ENCODE assay signal across 23 cellular contexts in the genomic region with DNA sequence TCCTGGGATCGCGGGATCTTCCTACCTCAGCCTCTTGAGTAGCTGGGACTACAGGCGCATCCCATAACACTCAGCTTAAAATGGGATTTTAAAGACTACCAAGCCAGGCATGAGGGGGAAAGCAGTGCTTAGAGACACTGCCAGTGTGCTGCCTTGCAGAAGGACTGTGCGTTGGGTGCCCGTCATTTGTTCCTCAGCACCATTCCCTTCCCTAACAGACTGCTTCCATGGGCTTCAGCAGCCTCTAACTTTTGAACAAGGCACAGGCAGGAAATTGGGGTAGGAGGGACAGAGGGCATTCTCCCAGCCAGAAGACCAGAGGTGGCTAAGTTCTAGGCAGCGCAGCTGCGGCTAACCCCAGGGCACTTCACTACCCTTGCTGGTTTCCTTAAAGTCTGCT.
DNase-seq lines count a peak whose midpoint lies in the region; ATAC-seq, FAIRE-seq and TF ChIP-seq lines count a peak whose summit lies in the region.
"Had no signal": no experiment of that assay in that cellular context is flagged by ENCODE, and none has a peak within 500 bp of the region (broad histone marks: within the 10 kb centered on the region; RNA-seq: fewer than 3 reads in every experiment).

No MANE protein-coding gene starts in this region.

- H3K27me3 ChIP-seq in esophagus muscularis mucosa (no peaks in the 10 kb centered on the region), trophoblast cell (ENCODE audit: insufficient read depth, low read length) (no peaks in the 10 kb centered on the region), body of pancreas (no peaks in the 10 kb centered on the region)

- intact Hi-C loops in esophagus muscularis mucosa (cut with DNase I) (no loop called here), body of pancreas (cut with DNase I) (loop anchor here (10.0 kb wide), 1 partner anchor 1296 kb away; no protein-coding TSS in a partner anchor)

- ATAC-seq in stimulated activated naive CD8-positive, alpha-beta T cell treated with anti-CD3 and anti-CD28 coated beads, Interleukin-15, Interleukin-2, amounts not matched to agents 100 U/mL and 50 U/mL, for 24 hours, result no peak
- ATAC-seq in HG03108 (IDR thresholded peaks at IDR 0.05; ENCODE audit: unreplicated experiment) (no peak), body of pancreas (no peak)

- H4K91ac ChIP-seq in trophoblast cell (ENCODE audit: low read depth, low read length), result peak overlapping the region; percentile 4

- TF ChIP-seq POLR2A in esophagus muscularis mucosa (IDR thresholded peaks at IDR 0.05; ENCODE audit: low read depth), result no peak
- no peak for TF ChIP-seq POLR2A in body of pancreas (IDR thresholded peaks at IDR 0.05)

- no peak for TF ChIP-seq EP300 in esophagus muscularis mucosa (IDR thresholded peaks at IDR 0.05)

- H3K4me1 ChIP-seq in esophagus muscularis mucosa (peaks cover 0 to 9% (median 2%) of the 10 kb centered on the region in 4 donors), trophoblast cell (ENCODE audit: control insufficient read depth in 1 of 2, insufficient read depth in 2 of 2, low read length in 2 of 2) (peaks cover 3 to 7% of the 10 kb centered on the region in 2 experiments), body of pancreas (no peaks in the 10 kb centered on the region)
- H3K4me1 ChIP-seq: Caco-2, HAP-1 had no signal

- H3K4ac ChIP-seq in trophoblast cell (ENCODE audit: low read depth, low read length), result no peak overlapping the region

- no peak overlapping the region for H4K12ac ChIP-seq in trophoblast cell (ENCODE audit: low read depth, low read length)

- H3K14ac ChIP-seq in trophoblast cell (ENCODE audit: low read length), result no peak overlapping the region

- H3K36me3 Mint-ChIP-seq in stimulated activated naive CD8-positive, alpha-beta T cell treated with anti-CD3 and anti-CD28 coated beads, Interleukin-15, Interleukin-2, amounts not matched to agents 100 ng/mL and 50 ng/mL, for 24 hours (ENCODE audit: low read depth), result no peaks in the 10 kb centered on the region

- DNase-seq in stimulated activated naive CD8-positive, alpha-beta T cell treated with anti-CD3 and anti-CD28 coated beads, Interleukin-15, Interleukin-2, amounts not matched to agents 100 U/mL and 50 U/mL, for 24 hours, result no peak
- DNase-seq in esophagus muscularis mucosa (ENCODE audit: extremely low spot score) (peak; percentile 62), trophoblast cell (no peak), body of pancreas (no peak), RCC 7860 (ENCODE audit: low spot score) (no peak)
- DNase-seq: Caco-2; CD4-positive, CD25-positive, alpha-beta regulatory T cell; DMS 273 treated with DMSO at 0.1 percent for 48 hours; KG1; NCI-H1092; NCI-H1436 treated with DMSO at 0.1 percent for 48 hours; NCI-H2029; NCI-H2227 treated with DMSO at 0.1 percent for 48 hours; NCI-H510A; PC-9; SHP77 treated with DMSO at 0.1 percent for 48 hours had no signal

- no peak overlapping the region for H2AFZ ChIP-seq in trophoblast cell (ENCODE audit: insufficient read depth, low read length, poor library complexity)
- H2AFZ ChIP-seq: PC-9 had no signal

- no peak overlapping the region for H2BK5ac ChIP-seq in trophoblast cell (ENCODE audit: low read depth, low read length, poor library complexity)

- no peak overlapping the region for H3K9ac ChIP-seq in trophoblast cell (ENCODE audit: low read length)

- H3K27ac Mint-ChIP-seq in stimulated activated naive CD8-positive, alpha-beta T cell treated with anti-CD3 and anti-CD28 coated beads, Interleukin-15, Interleukin-2, amounts not matched to agents 100 ng/mL and 50 ng/mL, for 24 hours, result peak overlapping the region; percentile 16

- no peaks in the 10 kb centered on the region for H3K9me3 Mint-ChIP-seq in stimulated activated naive CD8-positive, alpha-beta T cell treated with anti-CD3 and anti-CD28 coated beads, Interleukin-15, Interleukin-2, amounts not matched to agents 100 ng/mL and 50 ng/mL, for 24 hours
- H3K9me3 Mint-ChIP-seq: CD4-positive, CD25-positive, alpha-beta regulatory T cell had no signal

- no peak overlapping the region for H3K23ac ChIP-seq in trophoblast cell (ENCODE audit: low read length)

- no peaks in the 10 kb centered on the region for H3K36me3 ChIP-seq in esophagus muscularis mucosa
- no peaks in the 10 kb centered on the region for H3K36me3 ChIP-seq in trophoblast cell (ENCODE audit: control insufficient read depth in 1 of 2, insufficient read depth in 2 of 2, low read length in 2 of 2)
- no peaks in the 10 kb centered on the region for H3K36me3 ChIP-seq in body of pancreas (replicated peaks in 1 of 2; ENCODE audit: insufficient read depth in 1 of 2, low read depth in 2 of 2)
- H3K36me3 ChIP-seq: HAP-1 had no signal

- H3K4me3 ChIP-seq in esophagus muscularis mucosa, result no peak overlapping the region
- H3K4me3 ChIP-seq in trophoblast cell (ENCODE audit: low read depth, low read length), result no peak overlapping the region
- H3K4me3 ChIP-seq in body of pancreas, result no peak overlapping the region
- H3K4me3 ChIP-seq: HAP-1, PC-9, SK-N-MC had no signal

- no peak overlapping the region for H3K4me2 ChIP-seq in trophoblast cell (ENCODE audit: low read length)
- H3K4me2 ChIP-seq: PC-9 had no signal

- 96% methylated on average over 7 of the region's 7 CpGs for WGBS in esophagus muscularis mucosa
- WGBS in trophoblast cell (ENCODE audit: extremely low coverage, insufficient coverage, insufficient read length), result no CpG with 5 or more reads among the region's 7 CpGs
- WGBS in body of pancreas, 2 donors, result 88 to 94% methylated on average over 7 of the region's 7 CpGs

- peak overlapping the region; percentile 5 for H2BK120ac ChIP-seq in trophoblast cell (ENCODE audit: insufficient read depth, low read length, poor library complexity)

- no peak overlapping the region for H3K18ac ChIP-seq in trophoblast cell (ENCODE audit: low read length)

- peaks cover 27% of the 10 kb centered on the region for H3K4me1 Mint-ChIP-seq in stimulated activated naive CD8-positive, alpha-beta T cell treated with anti-CD3 and anti-CD28 coated beads, Interleukin-15, Interleukin-2, amounts not matched to agents 100 ng/mL and 50 ng/mL, for 24 hours (ENCODE audit: low read depth)
- H3K4me1 Mint-ChIP-seq: CD4-positive, CD25-positive, alpha-beta regulatory T cell had no signal

- peak overlapping the region; percentile 0 for H2BK12ac ChIP-seq in trophoblast cell (ENCODE audit: low read length)

- no peak overlapping the region for H2AK5ac ChIP-seq in trophoblast cell (ENCODE audit: low read length)

- H3K27ac ChIP-seq in esophagus muscularis mucosa (replicated peaks in 1 of 4) (no peak overlapping the region), trophoblast cell (ENCODE audit: low read depth, low read length) (no peak overlapping the region), body of pancreas (no peak overlapping the region)
- H3K27ac ChIP-seq: HL-60, PC-9, RWPE1, SK-N-MC had no signal

- no peak overlapping the region for H3K4me3 Mint-ChIP-seq in stimulated activated naive CD8-positive, alpha-beta T cell treated with anti-CD3 and anti-CD28 coated beads, Interleukin-15, Interleukin-2, amounts not matched to agents 100 ng/mL and 50 ng/mL, for 24 hours
- H3K4me3 Mint-ChIP-seq: CD4-positive, CD25-positive, alpha-beta regulatory T cell had no signal

- H3K27me3 Mint-ChIP-seq in stimulated activated naive CD8-positive, alpha-beta T cell treated with anti-CD3 and anti-CD28 coated beads, Interleukin-15, Interleukin-2, amounts not matched to agents 100 ng/mL and 50 ng/mL, for 24 hours, result peaks cover 5% of the 10 kb centered on the region

- H3K9me3 ChIP-seq in esophagus muscularis mucosa, result no peaks in the 10 kb centered on the region
- H3K9me3 ChIP-seq in trophoblast cell (ENCODE audit: insufficient read depth, low read depth, low read length), result no peaks in the 10 kb centered on the region
- H3K9me3 ChIP-seq in body of pancreas, result no peaks in the 10 kb centered on the region
- H3K9me3 ChIP-seq: Caco-2, HAP-1 had no signal

- H3K79me2 ChIP-seq in trophoblast cell (ENCODE audit: control insufficient read depth, insufficient read depth, low read length, poor library complexity), result no peaks in the 10 kb centered on the region

- peaks cover 6% of the 10 kb centered on the region for H3K79me1 ChIP-seq in trophoblast cell (ENCODE audit: low read length)

- no peak overlapping the region for H4K8ac ChIP-seq in trophoblast cell (ENCODE audit: low read depth, low read length)

- FAIRE-seq in RCC 7860 (lab: Jason Lieb, UNC), result no peak
- FAIRE-seq: HepG2 had no signal

- no peak for TF ChIP-seq CTCF in esophagus muscularis mucosa (IDR thresholded peaks at IDR 0.05)
- TF ChIP-seq CTCF in body of pancreas (IDR thresholded peaks at IDR 0.05), result no peak
